Comparison of ENCODE assay signal across 1 cellular context in the genomic region with DNA sequence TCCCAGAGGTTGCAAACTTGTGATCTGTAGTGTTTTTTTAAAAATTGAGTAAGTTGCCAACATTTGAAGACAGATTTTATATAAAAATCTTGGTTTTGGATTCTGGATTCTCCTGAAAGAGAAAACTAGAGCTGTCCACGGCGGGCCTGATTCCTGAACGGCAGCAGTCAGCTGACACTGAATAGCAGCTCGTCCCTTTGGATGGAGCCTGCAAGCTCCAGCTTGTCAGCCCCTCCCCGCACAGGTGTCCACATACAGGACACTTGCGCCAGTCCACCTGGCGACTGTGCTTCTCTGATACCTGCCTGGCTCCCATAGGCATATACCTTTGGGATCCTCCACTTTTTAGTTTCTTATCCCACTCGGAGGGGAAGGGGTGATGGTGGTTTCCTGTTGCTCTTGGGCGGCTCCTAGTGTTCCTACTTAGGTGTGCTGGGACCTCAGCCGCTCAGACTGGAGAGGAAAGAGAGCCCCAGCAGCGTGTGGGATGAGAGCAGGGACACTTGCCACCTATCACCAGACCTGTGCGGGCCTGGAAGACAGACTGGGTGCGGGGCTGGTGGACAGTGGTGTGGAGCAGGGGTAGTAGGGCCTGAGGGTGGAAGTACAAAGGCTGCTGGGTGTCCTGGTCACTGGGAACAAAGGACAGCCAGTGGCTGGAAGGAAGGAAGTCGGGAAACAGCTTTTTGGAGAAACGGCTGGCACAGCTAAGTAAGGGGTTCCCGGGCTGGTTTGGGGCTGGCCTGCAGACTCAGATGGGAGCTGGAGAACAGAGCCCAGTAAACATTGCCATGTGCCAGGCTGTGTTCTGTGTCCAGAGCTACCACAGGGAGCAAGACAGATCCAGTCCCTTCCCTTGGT.
TF ChIP-seq lines count a peak whose summit lies in the region.

No MANE protein-coding gene starts in this region.

TF ChIP-seq in GM12878, 131 proteins besides CTCF, POLR2A, EP300 and RAD21:
- TF ChIP-seq, protein P1, sequence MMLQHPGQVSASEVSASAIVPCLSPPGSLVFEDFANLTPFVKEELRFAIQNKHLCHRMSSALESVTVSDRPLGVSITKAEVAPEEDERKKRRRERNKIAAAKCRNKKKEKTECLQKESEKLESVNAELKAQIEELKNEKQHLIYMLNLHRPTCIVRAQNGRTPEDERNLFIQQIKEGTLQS (IDR thresholded peaks at IDR 0.05; ENCODE audit: borderline replicate concordance, extremely low read depth, low read depth, low read length) = no peak
